1 cellular context compared by ENCODE assay signal in the genomic region with DNA sequence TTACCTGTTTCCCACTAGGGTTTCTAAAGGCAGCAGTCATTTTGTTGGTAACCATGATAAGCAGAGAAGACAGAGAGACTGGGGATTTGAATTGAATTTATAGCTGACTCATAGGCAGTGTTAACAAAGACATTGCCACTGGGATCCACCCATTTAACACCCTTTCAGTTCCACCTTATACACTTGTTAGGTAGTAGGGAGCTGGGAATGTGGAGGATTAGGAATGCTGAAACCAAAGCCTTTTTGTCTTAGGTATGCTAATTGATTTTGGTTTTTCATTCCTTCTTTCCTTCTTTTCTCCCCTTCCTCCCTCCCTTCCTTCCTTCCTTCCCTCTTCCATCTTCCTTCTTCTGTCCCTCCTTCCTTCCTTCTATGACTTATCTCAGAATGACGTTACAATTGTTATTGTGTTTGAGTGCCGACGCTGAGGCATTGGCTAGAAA.
TF ChIP-seq lines count a peak whose summit lies in the region.

No MANE protein-coding gene starts in this region.

TF ChIP-seq in A549, 52 proteins besides CTCF, POLR2A, EP300 and RAD21 (continued from another document):
- TF ChIP-seq, protein P1, sequence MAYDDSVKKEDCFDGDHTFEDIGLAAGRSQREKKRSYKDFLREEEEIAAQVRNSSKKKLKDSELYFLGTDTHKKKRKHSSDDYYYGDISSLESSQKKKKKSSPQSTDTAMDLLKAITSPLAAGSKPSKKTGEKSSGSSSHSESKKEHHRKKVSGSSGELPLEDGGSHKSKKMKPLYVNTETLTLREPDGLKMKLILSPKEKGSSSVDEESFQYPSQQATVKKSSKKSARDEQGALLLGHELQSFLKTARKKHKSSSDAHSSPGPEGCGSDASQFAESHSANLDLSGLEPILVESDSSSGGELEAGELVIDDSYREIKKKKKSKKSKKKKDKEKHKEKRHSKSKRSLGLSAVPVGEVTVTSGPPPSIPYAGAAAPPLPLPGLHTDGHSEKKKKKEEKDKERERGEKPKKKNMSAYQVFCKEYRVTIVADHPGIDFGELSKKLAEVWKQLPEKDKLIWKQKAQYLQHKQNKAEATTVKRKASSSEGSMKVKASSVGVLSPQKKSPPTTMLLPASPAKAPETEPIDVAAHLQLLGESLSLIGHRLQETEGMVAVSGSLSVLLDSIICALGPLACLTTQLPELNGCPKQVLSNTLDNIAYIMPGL (CRISPR knock-in tag; IDR thresholded peaks at IDR 0.05; ENCODE audit: borderline replicate concordance), result no peak
